In the genomic region with DNA sequence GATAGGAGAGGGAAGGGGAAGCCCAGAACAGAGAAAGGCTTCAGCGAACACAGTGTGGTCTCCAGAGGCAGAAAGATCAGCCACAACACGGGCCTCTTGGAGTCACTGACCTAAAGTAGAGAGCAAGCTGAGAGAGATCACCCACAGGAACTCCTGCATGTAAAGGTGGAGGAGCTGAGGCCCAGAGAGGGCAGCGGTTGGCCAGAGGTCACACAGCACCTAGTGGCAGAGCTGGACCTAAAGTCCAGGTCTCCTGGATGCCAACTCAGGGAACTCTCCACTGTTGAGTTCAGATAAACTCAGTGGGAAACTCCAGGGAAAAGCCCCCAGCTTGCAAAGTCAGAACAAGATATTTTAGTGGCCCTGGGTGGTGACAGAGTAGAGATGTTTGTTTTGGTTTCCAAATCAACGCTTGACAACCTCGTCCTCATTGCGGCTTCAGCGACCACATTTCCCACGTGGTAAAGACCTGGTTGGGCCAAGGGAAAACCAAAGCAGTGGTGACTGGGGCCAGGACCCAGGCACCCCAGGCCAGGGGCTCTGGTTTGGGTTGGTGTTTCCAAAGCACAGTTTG, we compare ENCODE assay signal across 8 cellular contexts. TPM values are rescaled to one million over a fixed set of nuclear protein-coding genes. Genes with fewer than 3 reads are reported as not detected.
DNase-seq lines count a peak whose midpoint lies in the region; ATAC-seq, FAIRE-seq and TF ChIP-seq lines count a peak whose summit lies in the region.

No MANE protein-coding gene starts in this region.

- peaks cover 78% of the 10 kb centered on the region for H3K79me2 ChIP-seq in GM23248 (ENCODE audit: insufficient read depth)

- WGBS in A549 (ENCODE audit: missing lambda C conversion rate): 66% methylated on average over 8 of the region's 8 CpGs
- 40 to 42% methylated on average over 8 of the region's 8 CpGs for WGBS in GM23248 (ENCODE audit: low coverage in 1 of 2, low lambda C conversion rate in 2 of 2, missing lambda C conversion rate in 2 of 2), 2 experiments

- H4K20me1 ChIP-seq in GM23248 (ENCODE audit: insufficient read depth): no peaks in the 10 kb centered on the region

- no peaks in the 10 kb centered on the region for H3K27me3 ChIP-seq in GM23248 (replicated peaks; ENCODE audit: insufficient read depth)

- peak overlapping the region; percentile 93 for H3K4me2 ChIP-seq in A549
- H3K4me2 ChIP-seq in GM23248 (ENCODE audit: unreplicated experiment): no peak overlapping the region

- peaks cover 54% of the 10 kb centered on the region for H3F3A ChIP-seq in GM23248 (ENCODE audit: insufficient read depth)

- TF ChIP-seq POLR2A in A549 (IDR thresholded peaks at IDR 0.05; ENCODE audit: low read length): no peak

- no peaks in the 10 kb centered on the region for H3K9me3 Mint-ChIP-seq in activated naive CD4-positive, alpha-beta T cell treated with anti-CD3 and anti-CD28 coated beads, Interleukin-2, amount 50 U/mL, for 72 hours
- H3K9me3 Mint-ChIP-seq in natural killer cell treated with Interleukin-12 subunit alpha and Interleukin-12 subunit beta and Interleukin-15 and Interleukin-18, amount 100 ng/mL, for 72 hours: no peaks in the 10 kb centered on the region

- no peak for FAIRE-seq in A549 (lab: Jason Lieb, UNC)
- no peak for FAIRE-seq in RCC 7860 (lab: Jason Lieb, UNC)

- ATAC-seq in A549: no peak
- ATAC-seq in activated naive CD4-positive, alpha-beta T cell treated with anti-CD3 and anti-CD28 coated beads, Interleukin-2, amount 50 U/mL, for 72 hours: peak; percentile 68
- peak; percentile 72 to 78 for ATAC-seq in natural killer cell treated with Interleukin-12 subunit alpha and Interleukin-12 subunit beta and Interleukin-15 and Interleukin-18, amount 100 ng/mL, for 72 hours

- peaks cover 26 to 49% of the 10 kb centered on the region in 2 donors for H3K36me3 Mint-ChIP-seq in activated naive CD4-positive, alpha-beta T cell treated with anti-CD3 and anti-CD28 coated beads, Interleukin-2, amount 50 U/mL, for 72 hours
- H3K36me3 Mint-ChIP-seq in natural killer cell treated with Interleukin-12 subunit alpha and Interleukin-12 subunit beta and Interleukin-15 and Interleukin-18, amount 100 ng/mL, for 72 hours: peaks cover 5% of the 10 kb centered on the region

- H3K27me3 Mint-ChIP-seq in natural killer cell treated with Interleukin-12 subunit alpha and Interleukin-12 subunit beta and Interleukin-15 and Interleukin-18, amount 100 ng/mL, for 72 hours: no peaks in the 10 kb centered on the region

- DNase-seq in A549 (ENCODE audit: low read depth in 1 of 2, low spot score in 1 of 2) (no peak), GM23248 (no peak), RCC 7860 (ENCODE audit: low spot score) (peak; percentile 49), cerebellar nuclear complex (lab: John Stamatoyannopoulos, UW) (no peak), NCI-H1694 (lab: John Stamatoyannopoulos, UW) (no peak)
- DNase-seq in activated naive CD4-positive, alpha-beta T cell treated with anti-CD3 and anti-CD28 coated beads, Interleukin-2, amount 50 U/mL, for 72 hours (ENCODE audit: low spot score in 2 of 2): peak; percentile 82 to 93
- peak; percentile 92 for DNase-seq in natural killer cell treated with Interleukin-12 subunit alpha and Interleukin-12 subunit beta and Interleukin-15 and Interleukin-18, amount 100 ng/mL, for 72 hours (ENCODE audit: low spot score)

- CTCF ChIA-PET in A549 (lab: Yijun Ruan, JAX): interaction anchor here (1.3 kb wide), 2 partner anchors 22 to 25 kb away, joined by 3 to 4 read pairs; no protein-coding TSS in a partner anchor

- H3K9me3 ChIP-seq in A549 (no peaks in the 10 kb centered on the region), GM23248 (ENCODE audit: low read depth) (no peaks in the 10 kb centered on the region)

- peak overlapping the region; percentile 78 for H3K9ac ChIP-seq in GM23248

- no peak overlapping the region for H3K4me3 ChIP-seq in A549
- H3K4me3 ChIP-seq in GM23248: no peak overlapping the region

- no peak for TF ChIP-seq CTCF in A549 (IDR thresholded peaks at IDR 0.05)

- no peak overlapping the region for H2AFZ ChIP-seq in GM23248

- H3K4me1 ChIP-seq in A549 (peaks cover 75% of the 10 kb centered on the region), GM23248 (ENCODE audit: insufficient read depth) (peaks cover 75% of the 10 kb centered on the region)

- peaks cover 68 to 74% of the 10 kb centered on the region in 2 donors for H3K4me1 Mint-ChIP-seq in natural killer cell treated with Interleukin-12 subunit alpha and Interleukin-12 subunit beta and Interleukin-15 and Interleukin-18, amount 100 ng/mL, for 72 hours (ENCODE audit: low read depth in 2 of 2)

- no peaks in the 10 kb centered on the region for H3K36me3 ChIP-seq in GM23248 (ENCODE audit: low read depth)

- in situ Hi-C loops in GM23248 (cut with MboI): no loop called here

- TF ChIP-seq EP300 in A549 (IDR thresholded peaks at IDR 0.05): no peak

- TF ChIP-seq RAD21 in A549 (conservative IDR thresholded peaks at IDR 0.05 in 1 of 2, IDR thresholded peaks at IDR 0.05 in 1 of 2): no peak

- H3K27ac ChIP-seq in A549 (peak overlapping the region; percentile 85 to 91; a peak in 5 of 6 replicates), GM23248 (peak overlapping the region; percentile 97), temporal lobe (ENCODE audit: low read depth, low read length) (peak overlapping the region; percentile 73)

- peak overlapping the region; percentile 96 to 98 for H3K27ac Mint-ChIP-seq in activated naive CD4-positive, alpha-beta T cell treated with anti-CD3 and anti-CD28 coated beads, Interleukin-2, amount 50 U/mL, for 72 hours
- H3K27ac Mint-ChIP-seq in natural killer cell treated with Interleukin-12 subunit alpha and Interleukin-12 subunit beta and Interleukin-15 and Interleukin-18, amount 100 ng/mL, for 72 hours: peak overlapping the region; percentile 99 to 100

- POLR2A ChIA-PET in A549 (lab: Yijun Ruan, JAX): no interaction called here

- H3K4me3 Mint-ChIP-seq in natural killer cell treated with Interleukin-12 subunit alpha and Interleukin-12 subunit beta and Interleukin-15 and Interleukin-18, amount 100 ng/mL, for 72 hours: peak overlapping the region; percentile 92

- H3K9me2 ChIP-seq in GM23248 (ENCODE audit: insufficient read depth): no peaks in the 10 kb centered on the region

TF ChIP-seq in A549, 52 proteins besides CTCF, POLR2A, EP300 and RAD21 (continues in another document):
- no peak for TF ChIP-seq RNF2 (IDR thresholded peaks at IDR 0.05; ENCODE audit: borderline replicate concordance, low read depth)
- peak; percentile 80; the same call in 1 of the 2 replicates for TF ChIP-seq KDM1A (IDR thresholded peaks at IDR 0.05; ENCODE audit: low read depth)
- TF ChIP-seq PHF8 (IDR thresholded peaks at IDR 0.05; ENCODE audit: borderline replicate concordance, low read depth): no peak
- TF ChIP-seq, protein P1, sequence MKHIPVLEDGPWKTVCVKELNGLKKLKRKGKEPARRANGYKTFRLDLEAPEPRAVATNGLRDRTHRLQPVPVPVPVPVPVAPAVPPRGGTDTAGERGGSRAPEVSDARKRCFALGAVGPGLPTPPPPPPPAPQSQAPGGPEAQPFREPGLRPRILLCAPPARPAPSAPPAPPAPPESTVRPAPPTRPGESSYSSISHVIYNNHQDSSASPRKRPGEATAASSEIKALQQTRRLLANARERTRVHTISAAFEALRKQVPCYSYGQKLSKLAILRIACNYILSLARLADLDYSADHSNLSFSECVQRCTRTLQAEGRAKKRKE (CRISPR knock-in tag; IDR thresholded peaks at IDR 0.05; ENCODE audit: low read depth): no peak
- no peak for TF ChIP-seq CHD4 (IDR thresholded peaks at IDR 0.05; ENCODE audit: borderline replicate concordance)
- TF ChIP-seq ZFP36 (IDR thresholded peaks at IDR 0.05; ENCODE audit: borderline replicate concordance, partially characterized antibody): peak; percentile 84
- TF ChIP-seq, protein P2, sequence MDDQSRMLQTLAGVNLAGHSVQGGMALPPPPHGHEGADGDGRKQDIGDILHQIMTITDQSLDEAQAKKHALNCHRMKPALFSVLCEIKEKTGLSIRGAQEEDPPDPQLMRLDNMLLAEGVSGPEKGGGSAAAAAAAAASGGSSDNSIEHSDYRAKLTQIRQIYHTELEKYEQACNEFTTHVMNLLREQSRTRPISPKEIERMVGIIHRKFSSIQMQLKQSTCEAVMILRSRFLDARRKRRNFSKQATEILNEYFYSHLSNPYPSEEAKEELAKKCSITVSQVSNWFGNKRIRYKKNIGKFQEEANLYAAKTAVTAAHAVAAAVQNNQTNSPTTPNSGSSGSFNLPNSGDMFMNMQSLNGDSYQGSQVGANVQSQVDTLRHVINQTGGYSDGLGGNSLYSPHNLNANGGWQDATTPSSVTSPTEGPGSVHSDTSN (IDR thresholded peaks at IDR 0.05): no peak
- TF ChIP-seq ZC3H11A (IDR thresholded peaks at IDR 0.05): no peak

RNA-seq across cellular contexts. Expression of a gene that starts 4.6 kb away (rescaled TPM):
- polyA plus RNA-seq in A549 (2011; rRNA removed): 23.0 and 24.3 TPM in 2 replicates
- polyA plus RNA-seq in A549 (2012; cell fraction: cytosol; rRNA removed): 43.9 and 44.0 TPM in 2 replicates
- polyA plus RNA-seq in A549 (2012; cell fraction: nucleus; rRNA removed): 93.7 and 96.0 TPM in 2 replicates
- polyA plus RNA-seq in A549 (2017; fragmentation: RNase III; extraction: RNeasy Plus Mini Kit Qiagen cat#74134 plus additional on column Dnase treatment): 50.1 to 57.5 TPM (median 53.9 TPM) in 3 replicates
- 24.2 and 31.1 TPM in 2 replicates for polyA minus RNA-seq in A549 (2011; rRNA and poly(A)+ RNA removed)
- 12.8 and 13.2 TPM in 2 replicates for total RNA-seq in GM23248 (2014; rRNA removed; shearing (Covaris generic))
- 0.60 and 1.1 TPM in 2 replicates for polyA plus RNA-seq in GM23248 (2016; fragmentation: Nextera tagmentation; extraction: Ambion mirVana)
- total RNA-seq in activated naive CD4-positive, alpha-beta T cell treated with anti-CD3 and anti-CD28 coated beads, Interleukin-2, amount 50 U/mL, for 72 hours: 10 to 100 TPM; 27.3 to 41.7 TPM
- total RNA-seq in natural killer cell treated with Interleukin-12 subunit alpha and Interleukin-12 subunit beta and Interleukin-15 and Interleukin-18, amount 100 ng/mL, for 72 hours: 10 to 100 TPM; 23.5 to 44.2 TPM
- total RNA-seq in temporal lobe: 6.9 TPM

RNA-seq across cellular contexts. Expression of a gene that starts 49.5 kb away (rescaled TPM):
- polyA plus RNA-seq in A549 (2011; rRNA removed): 9.4 and 9.7 TPM in 2 replicates
- 17.8 and 20.9 TPM in 2 replicates for polyA plus RNA-seq in A549 (2012; cell fraction: cytosol; rRNA removed)
- polyA plus RNA-seq in A549 (2012; cell fraction: nucleus; rRNA removed): 44.6 and 47.4 TPM in 2 replicates
- 14.7 to 17.1 TPM (median 15.4 TPM) in 3 replicates for polyA plus RNA-seq in A549 (2017; fragmentation: RNase III; extraction: RNeasy Plus Mini Kit Qiagen cat#74134 plus additional on column Dnase treatment)
- 12.0 and 13.4 TPM in 2 replicates for polyA minus RNA-seq in A549 (2011; rRNA and poly(A)+ RNA removed)
- total RNA-seq in GM23248 (2014; rRNA removed; shearing (Covaris generic)): 13.3 and 26.4 TPM in 2 replicates
- 10.9 and 11.2 TPM in 2 replicates for polyA plus RNA-seq in GM23248 (2016; fragmentation: Nextera tagmentation; extraction: Ambion mirVana)
- 1 to 10 TPM; 7.4 to 9.8 TPM for total RNA-seq in activated naive CD4-positive, alpha-beta T cell treated with anti-CD3 and anti-CD28 coated beads, Interleukin-2, amount 50 U/mL, for 72 hours
- 1 to 10 TPM; 4.4 to 5.7 TPM for total RNA-seq in natural killer cell treated with Interleukin-12 subunit alpha and Interleukin-12 subunit beta and Interleukin-15 and Interleukin-18, amount 100 ng/mL, for 72 hours
- total RNA-seq in temporal lobe: 4.9 TPM

Comparison
In these comparisons a context has a peak if more than half of its experiments do, and no peak if none do; other contexts are left out.
1. ATAC-seq: peak in activated naive CD4-positive, alpha-beta T cell treated with anti-CD3 and anti-CD28 coated beads, Interleukin-2, amount 50 U/mL, for 72 hours (2 of 2) and natural killer cell treated with Interleukin-12 subunit alpha and Interleukin-12 subunit beta and Interleukin-15 and Interleukin-18, amount 100 ng/mL, for 72 hours (2 of 2); none in A549 (0 of 2).
2. DNase-seq: peak in RCC 7860 (single experiment), activated naive CD4-positive, alpha-beta T cell treated with anti-CD3 and anti-CD28 coated beads, Interleukin-2, amount 50 U/mL, for 72 hours (2 of 2) and natural killer cell treated with Interleukin-12 subunit alpha and Interleukin-12 subunit beta and Interleukin-15 and Interleukin-18, amount 100 ng/mL, for 72 hours (single experiment); none in A549 (0 of 2), GM23248 (single experiment), cerebellar nuclear complex (0 of 2) and NCI-H1694 (single experiment).
3. Peak in every context shown above with its lines, with median percentiles within 50 percentile points of each other: H3K27ac ChIP-seq.